In the genomic region with DNA sequence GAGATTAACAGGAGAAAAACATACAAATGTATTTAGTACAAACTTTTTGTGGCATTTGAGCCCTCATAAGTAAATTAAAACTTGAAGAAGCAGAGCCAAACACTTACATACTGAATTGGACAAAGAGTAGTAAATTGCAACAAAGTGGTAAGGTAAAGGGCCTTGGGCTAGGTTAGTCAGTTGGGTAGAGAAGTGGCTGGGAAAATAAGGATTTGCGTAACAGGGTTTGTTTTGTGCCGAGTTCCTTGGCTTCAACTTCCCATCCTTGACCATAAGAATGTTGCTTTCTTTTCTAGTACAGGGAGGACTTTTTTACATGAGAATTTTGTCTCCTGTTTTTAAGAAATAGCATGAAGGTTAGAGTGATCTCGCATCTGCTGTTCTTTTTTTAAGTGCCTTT, we compare ENCODE assay signal across 30 cellular contexts. TPM values are rescaled to one million over a fixed set of nuclear protein-coding genes. Genes with fewer than 3 reads are reported as not detected.
A peak's percentile ranks its signal among the peaks of the same experiment; 100 is the strongest.
DNase-seq lines count a peak whose midpoint lies in the region; ATAC-seq and TF ChIP-seq lines count a peak whose summit lies in the region.
"Had no signal": no experiment of that assay in that cellular context is flagged by ENCODE, and none has a peak within 500 bp of the region (broad histone marks: within the 10 kb centered on the region; RNA-seq: fewer than 3 reads in every experiment).

No MANE protein-coding gene starts in this region.

- H2AK5ac ChIP-seq in mesenchymal stem cell (ENCODE audit: low read length, severe bottlenecking), result no peak overlapping the region

- H3K4ac ChIP-seq in mesenchymal stem cell (ENCODE audit: low read depth in 1 of 2, low read length in 2 of 2), result no peak overlapping the region

- no peak overlapping the region for H2AFZ ChIP-seq in mesenchymal stem cell (ENCODE audit: low read depth, low read length)
- H2AFZ ChIP-seq: parathyroid adenoma had no signal

- no peaks in the 10 kb centered on the region for H3K79me1 ChIP-seq in mesenchymal stem cell (replicated peaks; ENCODE audit: low read length, poor library complexity, severe bottlenecking)

- H3K4me2 ChIP-seq in mesenchymal stem cell (ENCODE audit: low read length, poor library complexity, severe bottlenecking), result no peak overlapping the region
- H3K4me2 ChIP-seq: KMS-11 had no signal

- H3K23ac ChIP-seq in mesenchymal stem cell (ENCODE audit: low read length in 2 of 2), result no peak overlapping the region

- peak; percentile 35 for DNase-seq in ELR (ENCODE audit: low read depth)
- DNase-seq in SKM-1 (lab: John Stamatoyannopoulos, UW; ENCODE audit: unreplicated experiment), result peak; percentile 31
- DNase-seq in mesenchymal stem cell, result peak; percentile 3
- no peak for DNase-seq in GM10266 (ENCODE audit: extremely low spot score)
- no peak for DNase-seq in stimulated activated CD4-positive, alpha-beta T cell treated with anti-CD3 and anti-CD28 coated beads, Interleukin-1b, Interleukin-23, amount 100 ng/mL, for 48 hours
- DNase-seq: ACHN; activated CD4-positive, alpha-beta T cell treated with anti-CD3 and anti-CD28 coated beads, Interleukin-2, amount 10 ng/mL, durations not matched to agents 7 days and 5 days; cortex of kidney; DMS 273 treated with DMSO at 0.1 percent for 48 hours; endodermal cell; NCI-H1092 treated with DMSO at 0.1 percent for 48 hours; NCI-H2029 treated with DMSO at 0.1 percent for 48 hours; Peyer's patch; sigmoid colon; T-helper 17 cell; WERI-Rb-1 had no signal

- H3K14ac ChIP-seq in mesenchymal stem cell (ENCODE audit: low read length in 2 of 2), result no peak overlapping the region

- H4K91ac ChIP-seq in mesenchymal stem cell (ENCODE audit: low read length), result no peak overlapping the region

- no peaks in the 10 kb centered on the region for H3K27me3 ChIP-seq in mesenchymal stem cell (ENCODE audit: control insufficient read depth in 1 of 2, insufficient read depth in 1 of 2, low read length in 2 of 2)
- H3K27me3 ChIP-seq: Peyer's patch, sigmoid colon had no signal

- H3K9me3 ChIP-seq in mesenchymal stem cell (ENCODE audit: control insufficient read depth, low read length), result no peaks in the 10 kb centered on the region
- H3K9me3 ChIP-seq: Peyer's patch, sigmoid colon had no signal

- H3K36me3 ChIP-seq in mesenchymal stem cell (ENCODE audit: control insufficient read depth in 1 of 2, insufficient read depth in 2 of 2, low read depth in 1 of 2, low read length in 2 of 2), result no peaks in the 10 kb centered on the region
- H3K36me3 ChIP-seq: Peyer's patch, sigmoid colon, WERI-Rb-1 had no signal

- H3K9ac ChIP-seq in mesenchymal stem cell (ENCODE audit: low read length), result no peak overlapping the region
- H3K9ac ChIP-seq: KMS-11, parathyroid adenoma had no signal

- no peak overlapping the region for H3K27ac ChIP-seq in mesenchymal stem cell (ENCODE audit: low read length, poor library complexity, severe bottlenecking)
- H3K27ac ChIP-seq: C4-2B, foreskin keratinocyte, KMS-11, parathyroid adenoma, Peyer's patch, sigmoid colon, WERI-Rb-1 had no signal

- H3K4me1 ChIP-seq in mesenchymal stem cell (ENCODE audit: control insufficient read depth, insufficient read depth, low read depth, low read length), result no peaks in the 10 kb centered on the region
- H3K4me1 ChIP-seq: foreskin keratinocyte, parathyroid adenoma, Peyer's patch, sigmoid colon had no signal

- ATAC-seq in esophagus mucosa (peak; percentile 48), HG03457 (IDR thresholded peaks at IDR 0.05; ENCODE audit: unreplicated experiment) (no peak), GM21528 (IDR thresholded peaks at IDR 0.05; ENCODE audit: low FRiP score, unreplicated experiment) (no peak)
- ATAC-seq: activated T-helper 17 cell treated with anti-CD3 and anti-CD28 coated beads, Interleukin-2, amount 50 U/mL, for 72 hours; foreskin keratinocyte; HCT116; left lobe of liver; T-helper 17 cell had no signal

- H4K8ac ChIP-seq in mesenchymal stem cell (ENCODE audit: low read length), result no peak overlapping the region

- H2BK15ac ChIP-seq in mesenchymal stem cell (ENCODE audit: low read depth, poor library complexity, severe bottlenecking), result no peak overlapping the region

- no peak overlapping the region for H2BK5ac ChIP-seq in mesenchymal stem cell (ENCODE audit: low read depth, low read length, poor library complexity, severe bottlenecking)

- H3K4me3 ChIP-seq in mesenchymal stem cell (ENCODE audit: insufficient read depth in 1 of 2, low read depth in 1 of 2, low read length in 2 of 2), result no peak overlapping the region
- H3K4me3 ChIP-seq: Peyer's patch, sigmoid colon had no signal

- no peak overlapping the region for H2BK120ac ChIP-seq in mesenchymal stem cell (ENCODE audit: low read depth, low read length)

- H3K18ac ChIP-seq in mesenchymal stem cell (ENCODE audit: low read depth in 1 of 2, low read length in 2 of 2), result no peak overlapping the region

- no peak for TF ChIP-seq CTCF in GM10266 (IDR thresholded peaks at IDR 0.05; ENCODE audit: control insufficient read depth, insufficient read depth, low read depth, missing control alignments)

- 100% methylated on average over 1 of the region's 3 CpGs for WGBS in mesenchymal stem cell

- H2BK12ac ChIP-seq in mesenchymal stem cell (ENCODE audit: low read length in 2 of 2), result no peak overlapping the region

RNA-seq across cellular contexts. Expression of gene DSPP, which starts 33.3 kb away (rescaled TPM):
- not detected for total RNA-seq in esophagus mucosa
- not detected for polyA plus RNA-seq in mesenchymal stem cell (2013, experiment 1 of 2)
- polyA plus RNA-seq in mesenchymal stem cell (2013, experiment 2 of 2), result not detected
- total RNA-seq: activated CD4-positive, alpha-beta T cell treated with anti-CD3 and anti-CD28 coated beads, Interleukin-2, amount 10 ng/mL, durations not matched to agents 7 days and 5 days; activated T-helper 17 cell treated with anti-CD3 and anti-CD28 coated beads, Interleukin-2, amount 50 U/mL, for 72 hours; endodermal cell; foreskin keratinocyte; left lobe of liver; NCI-H460; Peyer's patch; sigmoid colon; SK-MEL-5; subcutaneous adipose tissue; T-helper 17 cell; urinary bladder had no signal
- polyA plus RNA-seq: foreskin keratinocyte, sigmoid colon, urinary bladder had no signal

RNA-seq across cellular contexts. Expression of gene SPARCL1, which starts 45.8 kb away (rescaled TPM):
- total RNA-seq in esophagus mucosa, result 31.0 TPM
- 0.03 TPM for polyA plus RNA-seq in mesenchymal stem cell (2013, experiment 1 of 2)
- 0.04 TPM for polyA plus RNA-seq in mesenchymal stem cell (2013, experiment 2 of 2)
- total RNA-seq: activated CD4-positive, alpha-beta T cell treated with anti-CD3 and anti-CD28 coated beads, Interleukin-2, amount 10 ng/mL, durations not matched to agents 7 days and 5 days; foreskin keratinocyte; NCI-H460; SK-MEL-5; T-helper 17 cell had no signal
- polyA plus RNA-seq: foreskin keratinocyte had no signal

Comparison
In these comparisons a context has a peak if more than half of its experiments do, and no peak if none do; other contexts are left out.
1. DNase-seq: peak in ELR (single experiment), SKM-1 (single experiment) and mesenchymal stem cell (single experiment); none in GM10266 (single experiment) and stimulated activated CD4-positive, alpha-beta T cell treated with anti-CD3 and anti-CD28 coated beads, Interleukin-1b, Interleukin-23, amount 100 ng/mL, for 48 hours (single experiment).